Comparison of ENCODE assay signal across 21 cellular contexts in the genomic region with DNA sequence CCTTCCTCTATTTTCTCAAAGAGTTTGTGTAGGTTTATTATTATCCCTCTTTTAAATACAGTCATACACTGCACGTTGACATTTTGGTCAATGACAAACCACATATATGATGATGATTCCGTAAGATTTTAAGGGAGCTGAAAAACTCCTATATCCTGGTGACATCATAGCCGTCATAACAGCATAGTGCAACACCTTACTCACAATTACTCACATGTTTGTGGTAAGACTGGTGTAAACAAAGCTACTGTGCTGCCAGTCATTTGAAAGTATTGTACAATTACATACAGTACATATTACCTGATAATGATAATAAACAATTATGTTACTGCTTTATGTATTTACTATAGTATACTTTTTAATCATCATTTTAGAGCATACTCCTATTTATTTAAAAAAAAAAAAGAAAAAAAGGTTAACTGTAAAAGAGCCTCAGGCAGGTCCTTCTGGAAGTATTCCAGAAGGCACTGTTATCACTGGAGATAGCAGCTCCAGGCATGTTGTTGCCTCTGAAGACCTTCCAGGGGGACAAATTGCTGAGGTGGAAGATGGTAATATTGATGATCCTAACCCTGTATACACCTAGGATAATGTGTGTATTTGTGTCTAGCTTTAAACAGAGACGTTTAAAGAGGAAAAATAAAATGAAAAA.
DNase-seq lines count a peak whose midpoint lies in the region; FAIRE-seq and TF ChIP-seq lines count a peak whose summit lies in the region.
"Had no signal": no experiment of that assay in that cellular context is flagged by ENCODE, and none has a peak within 500 bp of the region (broad histone marks: within the 10 kb centered on the region; RNA-seq: fewer than 3 reads in every experiment).

No MANE protein-coding gene starts in this region.

- peaks cover 3% of the 10 kb centered on the region for H3K9me3 Mint-ChIP-seq in astrocyte (ENCODE audit: unreplicated experiment)
- H3K9me3 Mint-ChIP-seq: activated naive CD4-positive, alpha-beta T cell treated with anti-CD3 and anti-CD28 coated beads, Interleukin-2, amount 10 ng/mL, durations not matched to agents 7 days and 5 days; dendritic cell treated with granulocyte-macrophage colony-stimulating factor and Interleukin-4, amounts not matched to agents 40 ng/mL and 50 ng/mL, for 4 days had no signal

- no peak overlapping the region for H3K27ac ChIP-seq in astrocyte (ENCODE audit: low read depth, low read length)
- H3K27ac ChIP-seq: body of pancreas, sigmoid colon, stomach, upper lobe of left lung had no signal

- H2AFZ ChIP-seq in astrocyte (ENCODE audit: low read depth, low read length) = no peak overlapping the region

- no peak overlapping the region for H3K4me2 ChIP-seq in astrocyte (ENCODE audit: low read length)

- H4K20me1 ChIP-seq in astrocyte (ENCODE audit: insufficient read depth, low read length) = no peaks in the 10 kb centered on the region

- no peaks in the 10 kb centered on the region for H3K4me1 ChIP-seq in astrocyte (ENCODE audit: insufficient read depth, low read length)
- H3K4me1 ChIP-seq: sigmoid colon had no signal

- H3K9me3 ChIP-seq in astrocyte (ENCODE audit: insufficient read depth, low read depth, low read length) = no peaks in the 10 kb centered on the region
- H3K9me3 ChIP-seq: body of pancreas, upper lobe of left lung had no signal

- no peak for FAIRE-seq in astrocyte (lab: Jason Lieb, UNC)

- DNase-seq in EL = peak; percentile 29
- DNase-seq in LHCN-M2 (ENCODE audit: low read depth) = peak; percentile 31
- DNase-seq in astrocyte (ENCODE audit: low read depth) = peak; percentile 66
- peak; percentile 65 for DNase-seq in kidney tubule cell (ENCODE audit: low spot score)
- DNase-seq in DMS79 (lab: John Stamatoyannopoulos, UW) = no peak
- no peak for DNase-seq in NOMO-1 treated with DMSO at 0.1 percent for 48 hours (lab: John Stamatoyannopoulos, UW; ENCODE audit: unreplicated experiment)
- DNase-seq in GF-D8 (lab: John Stamatoyannopoulos, UW) = no peak
- DNase-seq: activated naive CD4-positive, alpha-beta T cell treated with anti-CD3 and anti-CD28 coated beads, Interleukin-2, amount 10 ng/mL, durations not matched to agents 7 days and 5 days; activated T-cell treated with anti-CD3 and anti-CD28 coated beads for 4 hours; body of pancreas; immature natural killer cell; NCI-H1694 treated with DMSO at 0.1 percent for 48 hours; NCI-H446; Right ventricle myocardium superior; sigmoid colon; stimulated activated CD4-positive, alpha-beta T cell treated with anti-CD3 and anti-CD28 coated beads, Interleukin-1b, Interleukin-23, amount 100 ng/mL, for 48 hours; stomach; T-cell; upper lobe of left lung had no signal

- H3K4me3 ChIP-seq in astrocyte (ENCODE audit: insufficient read depth, low read depth, low read length) = no peak overlapping the region
- H3K4me3 ChIP-seq: body of pancreas, lung, sigmoid colon, stomach, upper lobe of left lung had no signal

- no peaks in the 10 kb centered on the region for H3K27me3 ChIP-seq in astrocyte (ENCODE audit: insufficient read depth, low read length)
- H3K27me3 ChIP-seq: body of pancreas, sigmoid colon, stomach, upper lobe of left lung had no signal

- no peaks in the 10 kb centered on the region for H3K79me2 ChIP-seq in astrocyte (ENCODE audit: insufficient read depth, low read length)

- H3K4me3 Mint-ChIP-seq in astrocyte (ENCODE audit: unreplicated experiment) = no peak overlapping the region
- H3K4me3 Mint-ChIP-seq: activated naive CD4-positive, alpha-beta T cell treated with anti-CD3 and anti-CD28 coated beads, Interleukin-2, amount 10 ng/mL, durations not matched to agents 7 days and 5 days; dendritic cell treated with granulocyte-macrophage colony-stimulating factor and Interleukin-4, amounts not matched to agents 40 ng/mL and 50 ng/mL, for 4 days; immature natural killer cell; T-cell had no signal

- peaks cover 4% of the 10 kb centered on the region for H3K4me1 Mint-ChIP-seq in astrocyte (ENCODE audit: low read depth, unreplicated experiment)
- H3K4me1 Mint-ChIP-seq: activated naive CD4-positive, alpha-beta T cell treated with anti-CD3 and anti-CD28 coated beads, Interleukin-2, amount 10 ng/mL, durations not matched to agents 7 days and 5 days; immature natural killer cell had no signal

- H3K36me3 Mint-ChIP-seq in astrocyte (ENCODE audit: low read depth, unreplicated experiment) = no peaks in the 10 kb centered on the region
- H3K36me3 Mint-ChIP-seq: immature natural killer cell had no signal

- H3K27ac Mint-ChIP-seq in astrocyte (ENCODE audit: unreplicated experiment) = peak overlapping the region; percentile 66
- H3K27ac Mint-ChIP-seq: activated naive CD4-positive, alpha-beta T cell treated with anti-CD3 and anti-CD28 coated beads, Interleukin-2, amount 10 ng/mL, durations not matched to agents 7 days and 5 days; dendritic cell treated with granulocyte-macrophage colony-stimulating factor and Interleukin-4, amounts not matched to agents 40 ng/mL and 50 ng/mL, for 4 days; immature natural killer cell; T-cell had no signal

- H3K36me3 ChIP-seq in astrocyte (ENCODE audit: insufficient read depth, low read length) = no peaks in the 10 kb centered on the region
- H3K36me3 ChIP-seq: sigmoid colon, stomach, upper lobe of left lung had no signal

- no peaks in the 10 kb centered on the region for H3K27me3 Mint-ChIP-seq in astrocyte (ENCODE audit: low read depth, unreplicated experiment)
- H3K27me3 Mint-ChIP-seq: activated naive CD4-positive, alpha-beta T cell treated with anti-CD3 and anti-CD28 coated beads, Interleukin-2, amount 10 ng/mL, durations not matched to agents 7 days and 5 days; dendritic cell treated with granulocyte-macrophage colony-stimulating factor and Interleukin-4, amounts not matched to agents 40 ng/mL and 50 ng/mL, for 4 days; T-cell had no signal

- no peak for TF ChIP-seq CTCF in astrocyte (IDR thresholded peaks at IDR 0.05; ENCODE audit: insufficient read depth, low read depth, low read length)

- H3K9ac ChIP-seq in astrocyte (ENCODE audit: low read length) = no peak overlapping the region

Comparison
In these comparisons a context has a peak if more than half of its experiments do, and no peak if none do; other contexts are left out.
1. DNase-seq: peak in EL (single experiment), LHCN-M2 (single experiment), astrocyte (single experiment) and kidney tubule cell (single experiment); none in DMS79 (single experiment), NOMO-1 treated with DMSO at 0.1 percent for 48 hours (single experiment) and GF-D8 (single experiment).